In the genomic region with DNA sequence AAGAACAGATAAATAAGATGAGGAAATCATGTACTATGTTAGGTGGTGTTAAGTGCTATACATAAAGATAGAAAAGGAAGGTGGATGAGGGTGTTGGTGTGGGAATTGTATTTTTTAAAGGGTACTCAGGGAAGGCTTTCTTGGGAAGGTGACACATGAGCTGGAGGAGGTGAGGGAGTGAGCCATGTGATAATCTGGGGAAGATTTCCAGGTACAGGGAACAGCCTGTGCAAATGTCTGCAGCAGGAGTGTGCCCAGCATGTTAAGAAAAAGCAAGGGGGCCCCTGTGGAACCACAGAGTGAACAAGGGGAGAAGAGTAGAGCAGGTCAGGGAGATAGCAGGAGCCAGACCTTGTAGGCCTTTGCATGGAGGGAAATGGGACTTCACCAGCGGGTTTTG, we compare ENCODE assay signal across 20 cellular contexts.
"Had no signal": no experiment of that assay in that cellular context is flagged by ENCODE, and none has a peak within 500 bp of the region (broad histone marks: within the 10 kb centered on the region; RNA-seq: fewer than 3 reads in every experiment).

No MANE protein-coding gene starts in this region.

- DNase-seq: stimulated activated CD4-positive, alpha-beta T cell treated with anti-CD3 and anti-CD28 coated beads, Interleukin-2, amount 100 ng/mL, for 48 hours; stimulated activated CD4-positive, alpha-beta T cell treated with anti-CD3 and anti-CD28 coated beads, Interleukin-4, amount 100 ng/mL, for 1 hour; stimulated activated CD4-positive, alpha-beta T cell treated with anti-CD3 and anti-CD28 coated beads, Interleukin-4, amount 100 ng/mL, for 24 hours; stimulated activated CD4-positive, alpha-beta T cell treated with anti-CD3 and anti-CD28 coated beads, Interleukin-4, amount 100 ng/mL, for 4 hours; stimulated activated CD8-positive, alpha-beta memory T cell treated with anti-CD3 and anti-CD28 coated beads, Interleukin-4, amount 100 ng/mL, for 48 hours; stimulated activated naive B cell treated with anti-CD40 and anti-IgM and Interleukin-4, amounts not matched to agents 10 μg/mL and 1 μg/mL and 100 μg/mL, for 72 hours; stimulated activated naive CD4-positive, alpha-beta T cell; stimulated activated naive CD4-positive, alpha-beta T cell treated with Interleukin-2 at 50 U/mL for 16 hours; stimulated activated naive CD8-positive, alpha-beta T cell treated with anti-CD3 and anti-CD28 coated beads, Interleukin-15, amount 100 ng/mL, for 72 hours; stimulated activated naive CD8-positive, alpha-beta T cell treated with anti-CD3 and anti-CD28 coated beads, Interleukin-15, Interleukin-2, amounts not matched to agents 100 U/mL and 50 U/mL, for 24 hours; stomach; substantia nigra; testis; thyroid gland; tibial artery; transverse colon; trophoblast cell; upper lobe of left lung; upper lobe of right lung; uterus had no signal
